Comparison of ENCODE assay signal across 9 cellular contexts in the genomic region with DNA sequence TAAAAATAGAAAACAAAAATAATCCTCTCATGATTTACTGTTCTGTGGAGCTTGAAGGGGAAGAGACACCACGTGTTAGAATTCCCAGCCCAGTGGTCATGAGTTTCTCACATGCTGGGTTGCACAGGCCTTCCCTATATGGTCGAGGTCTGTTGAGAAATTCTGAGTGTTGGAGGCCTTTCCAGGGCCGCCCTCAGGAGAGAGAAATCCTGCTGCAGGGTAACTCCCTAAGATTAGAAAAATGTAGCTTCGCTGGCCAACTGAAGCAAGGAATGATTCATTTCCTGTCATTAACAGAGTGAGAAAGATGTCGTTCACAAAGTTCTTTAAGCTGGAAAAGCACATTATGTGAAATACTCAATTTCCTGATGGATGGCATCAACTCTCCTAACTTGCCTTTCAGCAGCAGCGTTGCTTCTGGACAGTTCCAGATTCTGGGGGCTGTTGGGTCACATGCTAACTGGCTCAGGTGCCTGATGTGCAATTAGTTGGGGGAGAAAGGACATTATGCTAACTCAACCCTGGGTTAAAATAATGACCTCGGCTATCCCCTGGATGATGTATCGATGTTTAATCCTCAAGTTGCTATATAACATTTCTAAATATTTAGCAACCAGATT.
A peak's percentile ranks its signal among the peaks of the same experiment; 100 is the strongest.
DNase-seq lines count a peak whose midpoint lies in the region; ATAC-seq and TF ChIP-seq lines count a peak whose summit lies in the region.
"Had no signal": no experiment of that assay in that cellular context is flagged by ENCODE, and none has a peak within 500 bp of the region (broad histone marks: within the 10 kb centered on the region; RNA-seq: fewer than 3 reads in every experiment).

No MANE protein-coding gene starts in this region.

- intact Hi-C loops in heart left ventricle (cut with DNase I) = no loop called here

- H3K36me3 ChIP-seq in heart left ventricle (no peaks in the 10 kb centered on the region), skeletal muscle satellite cell (ENCODE audit: insufficient read depth, low read length) (no peaks in the 10 kb centered on the region)

- peak; percentile 69 for DNase-seq in GM03348 (ENCODE audit: low spot score)
- peak; percentile 29 to 72 for DNase-seq in SW 1271 (lab: John Stamatoyannopoulos, UW)
- peak in 4 of 5 donors; percentile 45 to 68 (median 60) for DNase-seq in heart left ventricle
- no peak for DNase-seq in endothelial cell (ENCODE audit: low spot score)
- DNase-seq in DMS 273 (lab: John Stamatoyannopoulos, UW; ENCODE audit: unreplicated experiment) = no peak
- no peak for DNase-seq in GOT3 (lab: John Stamatoyannopoulos, UW)

- peak overlapping the region in 10 of 12 donors; percentile 1 to 84 (median 60) for H3K27ac ChIP-seq in heart left ventricle

- ATAC-seq in heart left ventricle = peak; percentile 77 to 94 (median 89)
- ATAC-seq in HG02840 (IDR thresholded peaks at IDR 0.05; ENCODE audit: low FRiP score, unreplicated experiment) = no peak

- H3K4me1 ChIP-seq in heart left ventricle = peaks cover 0 to 58% (median 8%) of the 10 kb centered on the region in 12 donors
- peaks cover 56% of the 10 kb centered on the region for H3K4me1 ChIP-seq in skeletal muscle satellite cell (ENCODE audit: control insufficient read depth, insufficient read depth, low read length)

- H3K4me2 ChIP-seq in skeletal muscle satellite cell (ENCODE audit: low read length) = peak overlapping the region; percentile 17

- TF ChIP-seq POLR2A in heart left ventricle (IDR thresholded peaks at IDR 0.05) = no peak

- H3K27me3 ChIP-seq in heart left ventricle (no peaks in the 10 kb centered on the region), skeletal muscle satellite cell (ENCODE audit: control insufficient read depth, insufficient read depth, low read length) (no peaks in the 10 kb centered on the region)

- H3K9me3 Mint-ChIP-seq in endothelial cell (ENCODE audit: unreplicated experiment) = no peaks in the 10 kb centered on the region
- H3K9me3 Mint-ChIP-seq: IgD-negative memory B cell had no signal

- H3K9ac ChIP-seq in skeletal muscle satellite cell (ENCODE audit: low read depth, low read length) = peak overlapping the region; percentile 49

- no peaks in the 10 kb centered on the region for H3K9me3 ChIP-seq in heart left ventricle
- no peaks in the 10 kb centered on the region for H3K9me3 ChIP-seq in skeletal muscle satellite cell (replicated peaks; ENCODE audit: low read length)

- 51 to 63% (median 58%) methylated on average over 8 of the region's 8 CpGs for WGBS in heart left ventricle, 4 donors

- H3K4me3 ChIP-seq in heart left ventricle (no peak overlapping the region), skeletal muscle satellite cell (ENCODE audit: low read length) (peak overlapping the region; percentile 34)

- no peaks in the 10 kb centered on the region for H3K4me1 Mint-ChIP-seq in endothelial cell (ENCODE audit: unreplicated experiment)

- no peak overlapping the region for H3K4me3 Mint-ChIP-seq in endothelial cell (ENCODE audit: unreplicated experiment)
- H3K4me3 Mint-ChIP-seq: IgD-negative memory B cell had no signal

- no peaks in the 10 kb centered on the region for H3K36me3 Mint-ChIP-seq in endothelial cell (ENCODE audit: low read depth, unreplicated experiment)
- H3K36me3 Mint-ChIP-seq: IgD-negative memory B cell had no signal

- peaks cover 2% of the 10 kb centered on the region for H3K27me3 Mint-ChIP-seq in endothelial cell (ENCODE audit: unreplicated experiment)

- H3K27ac Mint-ChIP-seq in endothelial cell (ENCODE audit: unreplicated experiment) = no peak overlapping the region
- H3K27ac Mint-ChIP-seq: IgD-negative memory B cell had no signal

- TF ChIP-seq CTCF in heart left ventricle (IDR thresholded peaks at IDR 0.05) (no peak), endothelial cell (IDR thresholded peaks at IDR 0.05; ENCODE audit: unreplicated experiment) (no peak)

Comparison
In these comparisons a context has a peak if more than half of its experiments do, and no peak if none do; other contexts are left out.
1. DNase-seq: peak in GM03348 (single experiment), SW 1271 (2 of 2) and heart left ventricle (4 of 5); none in endothelial cell (single experiment), DMS 273 (single experiment) and GOT3 (single experiment).